14 cellular contexts compared by ENCODE assay signal in genomic region chr5:82512025-82512424, GRCh38.
DNase-seq lines count a peak whose midpoint lies in the region; ATAC-seq, FAIRE-seq and TF ChIP-seq lines count a peak whose summit lies in the region.
"Had no signal": no experiment of that assay in that cellular context is flagged by ENCODE, and none has a peak within 500 bp of the region (broad histone marks: within the 10 kb centered on the region; RNA-seq: fewer than 3 reads in every experiment).

No MANE protein-coding gene starts in this region.

- peak; percentile 77 for ATAC-seq in GM18499 (IDR thresholded peaks at IDR 0.05; ENCODE audit: insufficient read depth, unreplicated experiment)
- ATAC-seq in GM19372 (IDR thresholded peaks at IDR 0.05; ENCODE audit: low read depth, unreplicated experiment) = peak; percentile 74
- peak; percentile 78 for ATAC-seq in HG02884 (IDR thresholded peaks at IDR 0.05; ENCODE audit: unreplicated experiment)
- no peak for ATAC-seq in activated CD8-positive, alpha-beta memory T cell treated with anti-CD3 and anti-CD28 coated beads, Interleukin-2, amount 10 ng/mL, durations not matched to agents 7 days and 5 days
- no peak for ATAC-seq in CD8-positive, alpha-beta T cell
- ATAC-seq: activated CD4-positive, CD25-positive, alpha-beta regulatory T cell treated with anti-CD3 and anti-CD28 coated beads, Interleukin-2, amount 50 U/mL, for 24 hours had no signal

- H3K9me3 ChIP-seq in CD8-positive, alpha-beta T cell (ENCODE audit: low read length) = no peaks in the 10 kb centered on the region
- H3K9me3 ChIP-seq: neutrophil had no signal

- no peak for TF ChIP-seq CTCF in CD8-positive, alpha-beta T cell (IDR thresholded peaks at IDR 0.05)

- no peak overlapping the region for H3K27ac ChIP-seq in CD8-positive, alpha-beta T cell (ENCODE audit: low read depth, low read length)
- H3K27ac ChIP-seq: neutrophil, SK-N-MC had no signal

- H3K4me3 ChIP-seq in CD8-positive, alpha-beta T cell (ENCODE audit: low read depth, low read length) = no peak overlapping the region
- H3K4me3 ChIP-seq: SK-N-MC had no signal

- CTCF ChIA-PET in activated CD8-positive, alpha-beta memory T cell treated with anti-CD3 and anti-CD28 coated beads, Interleukin-2, amount 10 ng/mL, durations not matched to agents 7 days and 5 days (lab: Charles Lee) = no interaction called here
- CTCF ChIA-PET in CD8-positive, alpha-beta T cell (lab: Charles Lee) = no interaction called here

- no peak overlapping the region for H3K27ac Mint-ChIP-seq in activated T-helper 1 cell treated with anti-CD3 and anti-CD28 coated beads, Interleukin-12 subunit alpha, Interleukin-12 subunit beta, Interleukin-2, Interleukin-4 antibody, amounts not matched to agents 30 ng/mL and 10 ng/mL and 1 ng/mL, durations not matched to agents 14 hours and 24 hours and 36 hours
- H3K27ac Mint-ChIP-seq in activated CD8-positive, alpha-beta memory T cell treated with anti-CD3 and anti-CD28 coated beads, Interleukin-2, amount 10 ng/mL, durations not matched to agents 7 days and 5 days = no peak overlapping the region
- H3K27ac Mint-ChIP-seq in CD8-positive, alpha-beta T cell = no peak overlapping the region
- H3K27ac Mint-ChIP-seq: CD4-positive, alpha-beta T cell had no signal

- no peaks in the 10 kb centered on the region for H3K27me3 Mint-ChIP-seq in activated T-helper 1 cell treated with anti-CD3 and anti-CD28 coated beads, Interleukin-12 subunit alpha, Interleukin-12 subunit beta, Interleukin-2, Interleukin-4 antibody, amounts not matched to agents 30 ng/mL and 10 ng/mL and 1 ng/mL, durations not matched to agents 14 hours and 24 hours and 36 hours (ENCODE audit: insufficient read depth)
- H3K27me3 Mint-ChIP-seq in activated CD8-positive, alpha-beta memory T cell treated with anti-CD3 and anti-CD28 coated beads, Interleukin-2, amount 10 ng/mL, durations not matched to agents 7 days and 5 days = no peaks in the 10 kb centered on the region
- no peaks in the 10 kb centered on the region for H3K27me3 Mint-ChIP-seq in CD8-positive, alpha-beta T cell (ENCODE audit: low read depth)
- H3K27me3 Mint-ChIP-seq: CD4-positive, alpha-beta T cell had no signal

- no peak for FAIRE-seq in RCC 7860 (lab: Jason Lieb, UNC)

- no peak overlapping the region for H3K4me3 Mint-ChIP-seq in activated T-helper 1 cell treated with anti-CD3 and anti-CD28 coated beads, Interleukin-12 subunit alpha, Interleukin-12 subunit beta, Interleukin-2, Interleukin-4 antibody, amounts not matched to agents 30 ng/mL and 10 ng/mL and 1 ng/mL, durations not matched to agents 14 hours and 24 hours and 36 hours
- H3K4me3 Mint-ChIP-seq in activated CD8-positive, alpha-beta memory T cell treated with anti-CD3 and anti-CD28 coated beads, Interleukin-2, amount 10 ng/mL, durations not matched to agents 7 days and 5 days = no peak overlapping the region
- no peak overlapping the region for H3K4me3 Mint-ChIP-seq in CD8-positive, alpha-beta T cell
- H3K4me3 Mint-ChIP-seq: CD4-positive, alpha-beta T cell had no signal

- no peaks in the 10 kb centered on the region for H3K36me3 ChIP-seq in CD8-positive, alpha-beta T cell (ENCODE audit: insufficient read depth, low read length)
- H3K36me3 ChIP-seq: neutrophil had no signal

- POLR2A ChIA-PET in CD8-positive, alpha-beta T cell (lab: Charles Lee) = no interaction called here

- no peaks in the 10 kb centered on the region for H3K4me1 ChIP-seq in CD8-positive, alpha-beta T cell (ENCODE audit: insufficient read depth, low read length)

- H3K4me1 Mint-ChIP-seq in activated T-helper 1 cell treated with anti-CD3 and anti-CD28 coated beads, Interleukin-12 subunit alpha, Interleukin-12 subunit beta, Interleukin-2, Interleukin-4 antibody, amounts not matched to agents 30 ng/mL and 10 ng/mL and 1 ng/mL, durations not matched to agents 14 hours and 24 hours and 36 hours (ENCODE audit: low read depth) = peaks cover 13% of the 10 kb centered on the region
- no peaks in the 10 kb centered on the region for H3K4me1 Mint-ChIP-seq in activated CD8-positive, alpha-beta memory T cell treated with anti-CD3 and anti-CD28 coated beads, Interleukin-2, amount 10 ng/mL, durations not matched to agents 7 days and 5 days
- no peaks in the 10 kb centered on the region for H3K4me1 Mint-ChIP-seq in CD8-positive, alpha-beta T cell (ENCODE audit: low read depth)

- H3K27me3 ChIP-seq in CD8-positive, alpha-beta T cell (ENCODE audit: insufficient read depth, low read length) = no peaks in the 10 kb centered on the region
- H3K27me3 ChIP-seq: neutrophil had no signal

- intact Hi-C loops in activated T-helper 1 cell treated with anti-CD3 and anti-CD28 coated beads, Interleukin-12 subunit alpha, Interleukin-12 subunit beta, Interleukin-2, Interleukin-4 antibody, amounts not matched to agents 30 ng/mL and 10 ng/mL and 1 ng/mL, durations not matched to agents 14 hours and 24 hours and 36 hours (cut with micrococcal nuclease) = loop anchor here (5.0 kb wide), 1 partner anchor 160 kb away; no protein-coding TSS in a partner anchor
- intact Hi-C loops in CD8-positive, alpha-beta T cell (cut with DNase I, micrococcal nuclease) = no loop called here

- peak; percentile 46 for DNase-seq in activated T-helper 1 cell treated with anti-CD3 and anti-CD28 coated beads, Interleukin-12 subunit alpha, Interleukin-12 subunit beta, Interleukin-2, Interleukin-4 antibody, amounts not matched to agents 30 ng/mL and 10 ng/mL and 1 ng/mL, durations not matched to agents 14 hours and 24 hours and 36 hours (ENCODE audit: low spot score)
- no peak for DNase-seq in activated CD8-positive, alpha-beta memory T cell treated with anti-CD3 and anti-CD28 coated beads, Interleukin-2, amount 10 ng/mL, durations not matched to agents 7 days and 5 days
- no peak for DNase-seq in RCC 7860 (ENCODE audit: low spot score)
- DNase-seq in CD8-positive, alpha-beta T cell = no peak
- no peak for DNase-seq in islet precursor cell
- DNase-seq: CD4-positive, alpha-beta T cell; IMR-90; NCI-H1694 had no signal

- peaks cover 2% of the 10 kb centered on the region for H3K36me3 Mint-ChIP-seq in activated T-helper 1 cell treated with anti-CD3 and anti-CD28 coated beads, Interleukin-12 subunit alpha, Interleukin-12 subunit beta, Interleukin-2, Interleukin-4 antibody, amounts not matched to agents 30 ng/mL and 10 ng/mL and 1 ng/mL, durations not matched to agents 14 hours and 24 hours and 36 hours (ENCODE audit: low read depth)
- no peaks in the 10 kb centered on the region for H3K36me3 Mint-ChIP-seq in activated CD8-positive, alpha-beta memory T cell treated with anti-CD3 and anti-CD28 coated beads, Interleukin-2, amount 10 ng/mL, durations not matched to agents 7 days and 5 days
- H3K36me3 Mint-ChIP-seq in CD8-positive, alpha-beta T cell = no peaks in the 10 kb centered on the region

- peaks cover 14% of the 10 kb centered on the region for H3K9me3 Mint-ChIP-seq in activated T-helper 1 cell treated with anti-CD3 and anti-CD28 coated beads, Interleukin-12 subunit alpha, Interleukin-12 subunit beta, Interleukin-2, Interleukin-4 antibody, amounts not matched to agents 30 ng/mL and 10 ng/mL and 1 ng/mL, durations not matched to agents 14 hours and 24 hours and 36 hours
- H3K9me3 Mint-ChIP-seq in activated CD8-positive, alpha-beta memory T cell treated with anti-CD3 and anti-CD28 coated beads, Interleukin-2, amount 10 ng/mL, durations not matched to agents 7 days and 5 days (ENCODE audit: low read depth) = no peaks in the 10 kb centered on the region
- peaks cover 9% of the 10 kb centered on the region for H3K9me3 Mint-ChIP-seq in CD8-positive, alpha-beta T cell

Comparison
In these comparisons a context has a peak if more than half of its experiments do, and no peak if none do; other contexts are left out.
1. ATAC-seq: peak in GM18499 (single experiment), GM19372 (single experiment) and HG02884 (single experiment); none in activated CD8-positive, alpha-beta memory T cell treated with anti-CD3 and anti-CD28 coated beads, Interleukin-2, amount 10 ng/mL, durations not matched to agents 7 days and 5 days (single experiment) and CD8-positive, alpha-beta T cell (single experiment).